1 cellular context compared by ENCODE assay signal in genomic region chr11:1572200-1573076, GRCh38.
A peak's percentile ranks its signal among the peaks of the same experiment; 100 is the strongest.
TF ChIP-seq lines count a peak whose summit lies in the region.

Gene DUSP8 (minus strand): TSS chr11:1572271. CDS start chr11:1565826, 6,445 bp downstream.

TF ChIP-seq in GM12878, 131 proteins besides CTCF, POLR2A, EP300 and RAD21 (continued from another document):
- TF ChIP-seq CREB1 (IDR thresholded peaks at IDR 0.05; ENCODE audit: low read depth) (peak; percentile 88), IRF5 (IDR thresholded peaks at IDR 0.05; ENCODE audit: borderline replicate concordance) (no peak), MYC (IDR thresholded peaks at IDR 0.05; ENCODE audit: insufficient read depth, insufficient read length, insufficient replicate concordance, low read length, severe bottlenecking) (no peak), HCFC1 (IDR thresholded peaks at IDR 0.05; ENCODE audit: low read length) (no peak), PAX8 (IDR thresholded peaks at IDR 0.05) (no peak), ATF2 (IDR thresholded peaks at IDR 0.05; ENCODE audit: low read length) (peak; percentile 91), CEBPB (IDR thresholded peaks at IDR 0.05; ENCODE audit: borderline replicate concordance in 1 of 2, low read depth in 2 of 2, low read length in 2 of 2) (no peak), FOXK2 (IDR thresholded peaks at IDR 0.05) (no peak), GATAD2B (conservative IDR thresholded peaks at IDR 0.05; ENCODE audit: low read depth) (0 out of 2 replicates have a peak, but pooled peaks have one; percentile 36), JUNB (IDR thresholded peaks at IDR 0.05) (no peak), ZBED1 (IDR thresholded peaks at IDR 0.05; ENCODE audit: borderline replicate concordance) (no peak), IKZF1 (conservative IDR thresholded peaks at IDR 0.05) (0 out of 2 replicates have a peak, but pooled peaks have one; percentile 15)
